ENCODE assay signal across 8 cellular contexts in the genomic region with DNA sequence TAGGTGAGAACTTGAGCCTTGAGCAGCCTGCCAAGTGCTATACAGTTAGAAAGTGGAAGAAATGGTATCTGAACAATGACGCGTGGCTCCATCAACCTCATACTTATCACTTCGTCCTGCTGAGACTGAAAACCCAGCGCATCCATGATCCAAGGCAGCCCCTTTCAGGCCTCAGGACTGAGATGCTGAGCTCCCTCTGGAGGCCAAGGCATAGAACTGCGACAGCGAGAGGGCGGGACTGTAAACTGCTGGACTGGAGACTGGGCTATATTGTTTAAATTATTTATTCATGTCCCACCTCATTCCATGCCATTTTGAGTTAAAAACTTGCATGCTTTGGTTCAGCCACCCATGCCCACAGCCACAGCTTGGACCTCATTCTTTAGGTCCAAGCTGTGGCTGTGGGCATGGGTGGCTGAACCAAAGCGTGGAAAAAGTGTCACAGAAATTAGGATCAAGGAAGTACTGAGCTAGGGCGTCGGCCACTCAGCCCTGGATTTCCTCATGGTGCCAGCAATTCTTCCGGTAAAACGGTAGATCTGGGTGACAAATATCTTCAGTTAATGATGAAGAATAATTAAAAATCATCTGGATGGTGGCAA.
DNase-seq lines count a peak whose midpoint lies in the region; ATAC-seq and TF ChIP-seq lines count a peak whose summit lies in the region.

No MANE protein-coding gene starts in this region.

- intact Hi-C loops in psoas muscle (cut with DNase I) = no loop called here

- H3K27ac ChIP-seq in psoas muscle = no peak overlapping the region

- ATAC-seq in HG02759 (IDR thresholded peaks at IDR 0.05; ENCODE audit: unreplicated experiment) = peak; percentile 73
- no peak for ATAC-seq in psoas muscle
- ATAC-seq in GM19324 (IDR thresholded peaks at IDR 0.05; ENCODE audit: low FRiP score, unreplicated experiment) = no peak

- H3K4me1 ChIP-seq in psoas muscle = no peaks in the 10 kb centered on the region

- peak; percentile 20 for DNase-seq in ELR (ENCODE audit: low read depth)
- DNase-seq in SK-N-DZ (ENCODE audit: low spot score) = peak; percentile 52
- DNase-seq in germinal center (ENCODE audit: low spot score) = peak; percentile 65
- DNase-seq in psoas muscle = no peak
- no peak for DNase-seq in NCI-H1436 (lab: John Stamatoyannopoulos, UW)
- DNase-seq in T-helper 9 cell = no peak

- peak; percentile 29 for TF ChIP-seq CTCF in psoas muscle (IDR thresholded peaks at IDR 0.05)

- H3K4me3 ChIP-seq in psoas muscle = no peak overlapping the region

- no peaks in the 10 kb centered on the region for H3K27me3 ChIP-seq in psoas muscle (ENCODE audit: insufficient read depth in 3 of 3, low read length in 2 of 3)

- WGBS in psoas muscle, 3 donors = 37 to 50% (median 44%) methylated on average over 12 of the region's 12 CpGs

- no peaks in the 10 kb centered on the region for H3K9me3 ChIP-seq in psoas muscle

- H3K36me3 ChIP-seq in psoas muscle (ENCODE audit: insufficient read depth in 1 of 2, low read depth in 1 of 2) = no peaks in the 10 kb centered on the region

Comparison
In these comparisons a context has a peak if more than half of its experiments do, and no peak if none do; other contexts are left out.
1. DNase-seq: peak in ELR (single experiment), SK-N-DZ (single experiment) and germinal center (single experiment); none in psoas muscle (0 of 2), NCI-H1436 (single experiment) and T-helper 9 cell (single experiment).